Comparison of ENCODE assay signal across 16 cellular contexts in genomic region chr22:41513391-41513790, GRCh38. TPM values are rescaled to one million over a fixed set of nuclear protein-coding genes. Genes with fewer than 3 reads are reported as not detected.
DNase-seq lines count a peak whose midpoint lies in the region; ATAC-seq and TF ChIP-seq lines count a peak whose summit lies in the region.
"Had no signal": no experiment of that assay in that cellular context is flagged by ENCODE, and none has a peak within 500 bp of the region (broad histone marks: within the 10 kb centered on the region; RNA-seq: fewer than 3 reads in every experiment).

No MANE protein-coding gene starts in this region.

- peak; percentile 22 to 34 for TF ChIP-seq POLR2A in gastrocnemius medialis (IDR thresholded peaks at IDR 0.05)
- no peak for TF ChIP-seq POLR2A in testis (IDR thresholded peaks at IDR 0.05)
- TF ChIP-seq POLR2A in spleen (IDR thresholded peaks at IDR 0.05), result no peak

- 53 to 69% methylated on average over 5 of the region's 5 CpGs for WGBS in testis, 2 donors
- WGBS in spleen, 5 donors, result 91 to 97% (median 93%) methylated on average over 5 of the region's 5 CpGs

- no peak overlapping the region for H3K27ac ChIP-seq in CD4-positive, CD25-positive, alpha-beta regulatory T cell (ENCODE audit: insufficient read depth, low read length, poor library complexity, severe bottlenecking)
- peak overlapping the region; percentile 12 for H3K27ac ChIP-seq in iPS-18a (ENCODE audit: low read length)
- peak overlapping the region; percentile 96 to 98 (median 96) for H3K27ac ChIP-seq in gastrocnemius medialis
- H3K27ac ChIP-seq in testis, result peak overlapping the region in 1 of 2 donors; percentile 8
- H3K27ac ChIP-seq in spleen, result no peak overlapping the region
- H3K27ac ChIP-seq: HL-60, SJSA1 had no signal

- no peaks in the 10 kb centered on the region for H3K27me3 Mint-ChIP-seq in CD4-positive, CD25-positive, alpha-beta regulatory T cell
- no peaks in the 10 kb centered on the region for H3K27me3 Mint-ChIP-seq in brain
- H3K27me3 Mint-ChIP-seq: natural killer cell treated with Interleukin-12 subunit alpha and Interleukin-12 subunit beta and Interleukin-15 and Interleukin-18, amount 100 ng/mL, for 72 hours had no signal

- H3K4me1 ChIP-seq in CD4-positive, CD25-positive, alpha-beta regulatory T cell (ENCODE audit: control insufficient read depth, insufficient read depth, low read length, poor library complexity, severe bottlenecking), result no peaks in the 10 kb centered on the region
- peaks cover 15% of the 10 kb centered on the region for H3K4me1 ChIP-seq in iPS-18a (ENCODE audit: control insufficient read depth, low read depth, low read length)
- H3K4me1 ChIP-seq in gastrocnemius medialis, result peaks cover 69 to 78% of the 10 kb centered on the region in 2 donors
- H3K4me1 ChIP-seq in testis, result peaks cover 30% of the 10 kb centered on the region
- peaks cover 0 to 20% (median 9%) of the 10 kb centered on the region in 6 donors for H3K4me1 ChIP-seq in spleen
- H3K4me1 ChIP-seq: SJSA1 had no signal

- peaks cover 69% of the 10 kb centered on the region for H3K36me3 ChIP-seq in CD4-positive, CD25-positive, alpha-beta regulatory T cell (ENCODE audit: control insufficient read depth, insufficient read depth, low read length)
- H3K36me3 ChIP-seq in iPS-18a (ENCODE audit: control insufficient read depth, low read depth, low read length) (peaks cover 34% of the 10 kb centered on the region), gastrocnemius medialis (peaks cover 0 to 44% of the 10 kb centered on the region in 2 donors), testis (ENCODE audit: low read depth, missing control alignments) (no peaks in the 10 kb centered on the region), spleen (peaks cover 0 to 100% (median 85%) of the 10 kb centered on the region in 6 donors)

- H3K4me3 Mint-ChIP-seq in CD4-positive, CD25-positive, alpha-beta regulatory T cell, result no peak overlapping the region
- no peak overlapping the region for H3K4me3 Mint-ChIP-seq in brain
- H3K4me3 Mint-ChIP-seq: natural killer cell treated with Interleukin-12 subunit alpha and Interleukin-12 subunit beta and Interleukin-15 and Interleukin-18, amount 100 ng/mL, for 72 hours had no signal

- H3K27ac Mint-ChIP-seq in CD4-positive, CD25-positive, alpha-beta regulatory T cell, result peak overlapping the region in 2 of 3 donors; percentile 20 to 22
- peak overlapping the region; percentile 83 to 94 (median 88) for H3K27ac Mint-ChIP-seq in brain
- H3K27ac Mint-ChIP-seq: natural killer cell treated with Interleukin-12 subunit alpha and Interleukin-12 subunit beta and Interleukin-15 and Interleukin-18, amount 100 ng/mL, for 72 hours had no signal

- no peak for DNase-seq in CD4-positive, CD25-positive, alpha-beta regulatory T cell
- DNase-seq in gastrocnemius medialis (peak; percentile 79 to 80), Kasumi-1 (lab: John Stamatoyannopoulos, UW) (no peak), testis (no peak), spleen (no peak), NCI-H510A treated with DMSO at 0.1 percent for 48 hours (lab: John Stamatoyannopoulos, UW) (no peak)
- DNase-seq: activated CD4-positive, CD25-positive, alpha-beta regulatory T cell; activated T-cell treated with anti-CD3 and anti-CD28 coated beads, Interleukin-2, amount 50 U/mL, for 48 hours; NCI-H446 treated with DMSO at 0.1 percent for 48 hours; stimulated activated CD4-positive, alpha-beta T cell treated with anti-CD3 and anti-CD28 coated beads, Interleukin-2, amount 100 ng/mL, for 48 hours had no signal

- no peaks in the 10 kb centered on the region for H3K27me3 ChIP-seq in CD4-positive, CD25-positive, alpha-beta regulatory T cell (ENCODE audit: control insufficient read depth, insufficient read depth, low read length)
- H3K27me3 ChIP-seq in iPS-18a (ENCODE audit: control insufficient read depth, insufficient read depth, low read length), result no peaks in the 10 kb centered on the region
- no peaks in the 10 kb centered on the region for H3K27me3 ChIP-seq in gastrocnemius medialis
- H3K27me3 ChIP-seq in testis, result no peaks in the 10 kb centered on the region
- no peaks in the 10 kb centered on the region for H3K27me3 ChIP-seq in spleen (replicated peaks in 1 of 7)
- H3K27me3 ChIP-seq: SJSA1 had no signal

- H3K9ac ChIP-seq in iPS-18a (ENCODE audit: low read length), result peak overlapping the region; percentile 34

- H3K36me3 Mint-ChIP-seq in CD4-positive, CD25-positive, alpha-beta regulatory T cell, result peaks cover 29% of the 10 kb centered on the region
- peaks cover 31% of the 10 kb centered on the region for H3K36me3 Mint-ChIP-seq in brain

- no peak overlapping the region for H3K4me3 ChIP-seq in CD4-positive, CD25-positive, alpha-beta regulatory T cell (ENCODE audit: low read depth, low read length)
- H3K4me3 ChIP-seq in iPS-18a (ENCODE audit: low read length) (no peak overlapping the region), gastrocnemius medialis (peak overlapping the region in 2 of 4 donors; percentile 1 to 10), testis (no peak overlapping the region), spleen (no peak overlapping the region)
- H3K4me3 ChIP-seq: SJSA1, thoracic aorta had no signal

- no peak for ATAC-seq in CD4-positive, CD25-positive, alpha-beta regulatory T cell (ENCODE audit: low read depth in 2 of 2)
- ATAC-seq in gastrocnemius medialis, result peak; percentile 60 to 76
- ATAC-seq: natural killer cell treated with Interleukin-12 subunit alpha and Interleukin-12 subunit beta and Interleukin-15 and Interleukin-18, amount 100 ng/mL, for 72 hours had no signal

- no peaks in the 10 kb centered on the region for H3K9me3 Mint-ChIP-seq in CD4-positive, CD25-positive, alpha-beta regulatory T cell
- no peaks in the 10 kb centered on the region for H3K9me3 Mint-ChIP-seq in brain
- H3K9me3 Mint-ChIP-seq: natural killer cell treated with Interleukin-12 subunit alpha and Interleukin-12 subunit beta and Interleukin-15 and Interleukin-18, amount 100 ng/mL, for 72 hours had no signal

- H3K9me3 ChIP-seq in CD4-positive, CD25-positive, alpha-beta regulatory T cell (ENCODE audit: control insufficient read depth in 2 of 2, low read length in 2 of 2), result no peaks in the 10 kb centered on the region
- no peaks in the 10 kb centered on the region for H3K9me3 ChIP-seq in iPS-18a (ENCODE audit: control insufficient read depth, low read depth, low read length)
- no peaks in the 10 kb centered on the region for H3K9me3 ChIP-seq in gastrocnemius medialis
- H3K9me3 ChIP-seq in testis, result no peaks in the 10 kb centered on the region
- H3K9me3 ChIP-seq in spleen, result no peaks in the 10 kb centered on the region
- H3K9me3 ChIP-seq: SJSA1, thoracic aorta had no signal

- TF ChIP-seq CTCF in brain (conservative IDR thresholded peaks at IDR 0.05), result no peak
- no peak for TF ChIP-seq CTCF in gastrocnemius medialis (IDR thresholded peaks at IDR 0.05 in 4 of 5, conservative IDR thresholded peaks at IDR 0.05 in 1 of 5)
- TF ChIP-seq CTCF in testis (IDR thresholded peaks at IDR 0.05), result no peak
- no peak for TF ChIP-seq CTCF in spleen (IDR thresholded peaks at IDR 0.05 in 8 of 11, conservative IDR thresholded peaks at IDR 0.05 in 3 of 11)

- in situ Hi-C loops in gastrocnemius medialis (cut with MboI; ENCODE audit: low sequenced_read_pairs in 4 of 4), result loop anchor here in 1 of 4 donors (5.0 kb wide), 1 partner anchor 41 kb away; no protein-coding TSS in a partner anchor

- intact Hi-C loops in gastrocnemius medialis (cut with DNase I; ENCODE audit: low total_unique reads), result loop anchor here (1.0 to 2.0 kb wide), 2 partner anchors 35 to 109 kb away; no protein-coding TSS in a partner anchor
- intact Hi-C loops in testis (cut with DNase I; ENCODE audit: low total_unique reads), result no loop called here
- intact Hi-C loops in spleen (cut with DNase I; ENCODE audit: low total_unique reads), result no loop called here

- peaks cover 0 to 4% (median 0%) of the 10 kb centered on the region in 4 donors for H3K4me1 Mint-ChIP-seq in CD4-positive, CD25-positive, alpha-beta regulatory T cell
- peaks cover 27% of the 10 kb centered on the region for H3K4me1 Mint-ChIP-seq in brain

RNA-seq across cellular contexts. Expression of gene POLR3H, which starts 30.9 kb away (rescaled TPM):
- total RNA-seq in CD4-positive, CD25-positive, alpha-beta regulatory T cell, result 15.2 TPM
- 10 to 100 TPM; 12.1 to 21.3 (median 16.9) TPM for polyA plus RNA-seq in CD4-positive, CD25-positive, alpha-beta regulatory T cell
- polyA plus RNA-seq in brain (ENCODE audit: insufficient read depth, low read depth, low replicate concordance) (39.3 TPM), testis (ENCODE audit: insufficient read depth, low read depth, low replicate concordance) (38.9 TPM), spleen (10 to 100 TPM; 12.6 to 24.3 (median 14.6) TPM)
- total RNA-seq in gastrocnemius medialis (10 to 100 TPM in 1 of 4 donors, 1 to 10 TPM in 3; 5.7 to 11.0 (median 6.9) TPM), testis (10 to 100 TPM; 23.3 to 24.6 TPM), spleen (10 to 100 TPM; 14.4 to 30.9 (median 22.4) TPM)

RNA-seq across cellular contexts. Expression of gene ACO2, which starts 44.5 kb away (rescaled TPM):
- 87.5 TPM for total RNA-seq in CD4-positive, CD25-positive, alpha-beta regulatory T cell
- polyA plus RNA-seq in CD4-positive, CD25-positive, alpha-beta regulatory T cell, result 10 to 100 TPM; 64.3 to 76.4 (median 67.0) TPM
- 234 TPM for polyA plus RNA-seq in brain (ENCODE audit: insufficient read depth, low read depth, low replicate concordance)
- 100 to 1,000 TPM; 361 to 763 (median 473) TPM for total RNA-seq in gastrocnemius medialis
- 100 to 1,000 TPM; 133 to 178 TPM for total RNA-seq in testis
- polyA plus RNA-seq in testis (ENCODE audit: insufficient read depth, low read depth, low replicate concordance), result 113 TPM
- 10 to 100 TPM; 51.7 to 82.0 (median 76.2) TPM for total RNA-seq in spleen
- 10 to 100 TPM; 21.4 to 31.7 (median 25.5) TPM for polyA plus RNA-seq in spleen

RNA-seq across cellular contexts. Expression of gene PHF5A, which starts 44.9 kb away (rescaled TPM):
- 40.7 TPM for total RNA-seq in CD4-positive, CD25-positive, alpha-beta regulatory T cell
- 10 to 100 TPM; 22.6 to 33.5 (median 25.7) TPM for polyA plus RNA-seq in CD4-positive, CD25-positive, alpha-beta regulatory T cell
- polyA plus RNA-seq in brain (ENCODE audit: insufficient read depth, low read depth, low replicate concordance) (42.8 TPM), testis (ENCODE audit: insufficient read depth, low read depth, low replicate concordance) (42.8 TPM), spleen (10 to 100 TPM; 35.3 to 67.5 (median 50.3) TPM)
- total RNA-seq in gastrocnemius medialis (10 to 100 TPM; 33.8 to 43.5 (median 38.9) TPM), testis (10 to 100 TPM; 33.7 to 35.1 TPM), spleen (10 to 100 TPM; 29.6 to 41.2 (median 34.7) TPM)

RNA-seq across cellular contexts. Expression of gene CSDC2, which starts 47.4 kb away (rescaled TPM):
- total RNA-seq in CD4-positive, CD25-positive, alpha-beta regulatory T cell, result not detected
- not detected for polyA plus RNA-seq in CD4-positive, CD25-positive, alpha-beta regulatory T cell
- polyA plus RNA-seq in brain (ENCODE audit: insufficient read depth, low read depth, low replicate concordance) (9.6 TPM), testis (ENCODE audit: insufficient read depth, low read depth, low replicate concordance) (50.1 TPM), spleen (under 1 TPM; 0.37 to 0.73 (median 0.58) TPM)
- total RNA-seq in gastrocnemius medialis (1 to 10 TPM in 1 of 4 donors, under 1 TPM in 3; 0.41 to 3.9 (median 0.89) TPM), testis (10 to 100 TPM; 76.5 to 87.0 TPM), spleen (under 1 TPM in 4 of 7 donors, not detected in 3; 0.19 to 0.73 (median 0.28) TPM)
- total RNA-seq: natural killer cell treated with Interleukin-12 subunit alpha and Interleukin-12 subunit beta and Interleukin-15 and Interleukin-18, amount 100 ng/mL, for 72 hours; SJSA1 had no signal

Comparison
In these comparisons a context has a peak if more than half of its experiments do, and no peak if none do; other contexts are left out.
1. ATAC-seq: peak in gastrocnemius medialis (2 of 2); none in CD4-positive, CD25-positive, alpha-beta regulatory T cell (0 of 2).
2. DNase-seq: peak in gastrocnemius medialis (2 of 2); none in CD4-positive, CD25-positive, alpha-beta regulatory T cell (0 of 3), Kasumi-1 (0 of 2), testis (single experiment), spleen (single experiment) and NCI-H510A treated with DMSO at 0.1 percent for 48 hours (single experiment).
3. H3K27ac ChIP-seq: peak in iPS-18a (single experiment) and gastrocnemius medialis (4 of 4); none in CD4-positive, CD25-positive, alpha-beta regulatory T cell (single experiment) and spleen (0 of 8).
4. POLR2A ChIP-seq: peak in gastrocnemius medialis (2 of 2); none in testis (single experiment) and spleen (0 of 3).